ENCODE assay signal across 8 cellular contexts in genomic region chr15:39171944-39172368, GRCh38.
DNase-seq lines count a peak whose midpoint lies in the region; ATAC-seq lines count a peak whose summit lies in the region.

No MANE protein-coding gene starts in this region.

- H3K27ac Mint-ChIP-seq in activated naive CD4-positive, alpha-beta T cell treated with anti-CD3 and anti-CD28 coated beads, Interleukin-2, amount 10 ng/mL, durations not matched to agents 7 days and 5 days, result no peak overlapping the region
- no peak overlapping the region for H3K27ac Mint-ChIP-seq in activated CD4-positive, alpha-beta memory T cell treated with anti-CD3 and anti-CD28 coated beads for 36 hours

- no peaks in the 10 kb centered on the region for H3K27me3 ChIP-seq in trophoblast cell (ENCODE audit: insufficient read depth, low read length)

- peaks cover 8% of the 10 kb centered on the region for H3K79me1 ChIP-seq in trophoblast cell (ENCODE audit: low read length)

- H3K4me1 Mint-ChIP-seq in activated naive CD4-positive, alpha-beta T cell treated with anti-CD3 and anti-CD28 coated beads, Interleukin-2, amount 10 ng/mL, durations not matched to agents 7 days and 5 days, result no peaks in the 10 kb centered on the region
- no peaks in the 10 kb centered on the region for H3K4me1 Mint-ChIP-seq in activated CD4-positive, alpha-beta memory T cell treated with anti-CD3 and anti-CD28 coated beads for 36 hours (ENCODE audit: low read depth)

- H2BK12ac ChIP-seq in trophoblast cell (ENCODE audit: low read length), result peak overlapping the region; percentile 19

- H3K36me3 ChIP-seq in trophoblast cell (ENCODE audit: control insufficient read depth in 1 of 2, insufficient read depth in 2 of 2, low read length in 2 of 2), result no peaks in the 10 kb centered on the region

- no peak overlapping the region for H2AFZ ChIP-seq in trophoblast cell (ENCODE audit: insufficient read depth, low read length, poor library complexity)

- ATAC-seq in GM18858 (IDR thresholded peaks at IDR 0.05; ENCODE audit: unreplicated experiment), result no peak
- no peak for ATAC-seq in GM18520 (IDR thresholded peaks at IDR 0.05; ENCODE audit: unreplicated experiment)

- H3K23ac ChIP-seq in trophoblast cell (ENCODE audit: low read length), result no peak overlapping the region

- no peak overlapping the region for H3K4me3 Mint-ChIP-seq in activated naive CD4-positive, alpha-beta T cell treated with anti-CD3 and anti-CD28 coated beads, Interleukin-2, amount 10 ng/mL, durations not matched to agents 7 days and 5 days
- no peak overlapping the region for H3K4me3 Mint-ChIP-seq in activated CD4-positive, alpha-beta memory T cell treated with anti-CD3 and anti-CD28 coated beads for 36 hours

- no peak overlapping the region for H3K4me3 ChIP-seq in trophoblast cell (ENCODE audit: low read depth, low read length)

- peak; percentile 22 for DNase-seq in activated naive CD4-positive, alpha-beta T cell treated with anti-CD3 and anti-CD28 coated beads, Interleukin-2, amount 50 U/mL, for 16 hours
- DNase-seq in activated naive CD4-positive, alpha-beta T cell treated with anti-CD3 and anti-CD28 coated beads, Interleukin-2, amount 10 ng/mL, durations not matched to agents 7 days and 5 days, result no peak
- DNase-seq in NCI-H2107 treated with DMSO at 0.1 percent for 48 hours (lab: John Stamatoyannopoulos, UW; ENCODE audit: unreplicated experiment), result peak; percentile 76
- peak; percentile 48 for DNase-seq in activated CD4-positive, alpha-beta memory T cell treated with anti-CD3 and anti-CD28 coated beads for 36 hours
- peak; percentile 66 for DNase-seq in globus pallidus (ENCODE audit: low spot score)
- DNase-seq in trophoblast cell, result peak; percentile 65 to 79

- H2BK5ac ChIP-seq in trophoblast cell (ENCODE audit: low read depth, low read length, poor library complexity), result peak overlapping the region; percentile 21

- H3K4me1 ChIP-seq in trophoblast cell (ENCODE audit: control insufficient read depth in 1 of 2, insufficient read depth in 2 of 2, low read length in 2 of 2), result peaks cover 11% of the 10 kb centered on the region in 2 experiments

- H3K79me2 ChIP-seq in trophoblast cell (ENCODE audit: control insufficient read depth, insufficient read depth, low read length, poor library complexity), result no peaks in the 10 kb centered on the region

- no peak overlapping the region for H4K12ac ChIP-seq in trophoblast cell (ENCODE audit: low read depth, low read length)

- H3K36me3 Mint-ChIP-seq in activated naive CD4-positive, alpha-beta T cell treated with anti-CD3 and anti-CD28 coated beads, Interleukin-2, amount 10 ng/mL, durations not matched to agents 7 days and 5 days, result no peaks in the 10 kb centered on the region
- H3K36me3 Mint-ChIP-seq in activated CD4-positive, alpha-beta memory T cell treated with anti-CD3 and anti-CD28 coated beads for 36 hours, result no peaks in the 10 kb centered on the region

- peak overlapping the region; percentile 45 for H4K91ac ChIP-seq in trophoblast cell (ENCODE audit: low read depth, low read length)

- CTCF ChIA-PET in activated naive CD4-positive, alpha-beta T cell treated with anti-CD3 and anti-CD28 coated beads, Interleukin-2, amount 10 ng/mL, durations not matched to agents 7 days and 5 days (lab: Charles Lee), result interaction anchor here (0.9 to 2.0 kb wide), 5 partner anchors 407 to 697 kb away, joined by 3 to 8 read pairs (median 4); partner anchors contain the start of gene THBS1
- CTCF ChIA-PET in activated CD4-positive, alpha-beta memory T cell treated with anti-CD3 and anti-CD28 coated beads for 36 hours (lab: Charles Lee), result interaction anchor here (0.7 to 2.0 kb wide), 8 partner anchors 10 to 585 kb away, joined by 3 to 15 read pairs (median 3); partner anchors contain the start of gene THBS1

- H3K14ac ChIP-seq in trophoblast cell (ENCODE audit: low read length), result no peak overlapping the region

- no peak overlapping the region for H3K18ac ChIP-seq in trophoblast cell (ENCODE audit: low read length)

- H3K9ac ChIP-seq in trophoblast cell (ENCODE audit: low read length), result no peak overlapping the region

- no peak overlapping the region for H2AK5ac ChIP-seq in trophoblast cell (ENCODE audit: low read length)

- no CpG with 5 or more reads among the region's 3 CpGs for WGBS in trophoblast cell (ENCODE audit: extremely low coverage, insufficient coverage, insufficient read length)

- H3K27ac ChIP-seq in trophoblast cell (ENCODE audit: low read depth, low read length), result peak overlapping the region; percentile 62

- POLR2A ChIA-PET in activated CD4-positive, alpha-beta memory T cell treated with anti-CD3 and anti-CD28 coated beads for 36 hours (lab: Charles Lee), result no interaction called here

- peaks cover 11% of the 10 kb centered on the region for H3K27me3 Mint-ChIP-seq in activated naive CD4-positive, alpha-beta T cell treated with anti-CD3 and anti-CD28 coated beads, Interleukin-2, amount 10 ng/mL, durations not matched to agents 7 days and 5 days
- peaks cover 19% of the 10 kb centered on the region for H3K27me3 Mint-ChIP-seq in activated CD4-positive, alpha-beta memory T cell treated with anti-CD3 and anti-CD28 coated beads for 36 hours

- peak overlapping the region; percentile 43 for H2BK120ac ChIP-seq in trophoblast cell (ENCODE audit: insufficient read depth, low read length, poor library complexity)

- H4K8ac ChIP-seq in trophoblast cell (ENCODE audit: low read depth, low read length), result no peak overlapping the region

- H3K4ac ChIP-seq in trophoblast cell (ENCODE audit: low read depth, low read length), result no peak overlapping the region

- no peak overlapping the region for H3K4me2 ChIP-seq in trophoblast cell (ENCODE audit: low read length)

- no peaks in the 10 kb centered on the region for H3K9me3 Mint-ChIP-seq in activated naive CD4-positive, alpha-beta T cell treated with anti-CD3 and anti-CD28 coated beads, Interleukin-2, amount 10 ng/mL, durations not matched to agents 7 days and 5 days
- no peaks in the 10 kb centered on the region for H3K9me3 Mint-ChIP-seq in activated CD4-positive, alpha-beta memory T cell treated with anti-CD3 and anti-CD28 coated beads for 36 hours

- intact Hi-C loops in activated CD4-positive, alpha-beta memory T cell treated with anti-CD3 and anti-CD28 coated beads for 36 hours (cut with micrococcal nuclease), result loop anchor here (1.0 kb wide), 1 partner anchor 408 kb away; no protein-coding TSS in a partner anchor

- H3K9me3 ChIP-seq in trophoblast cell (ENCODE audit: insufficient read depth, low read depth, low read length), result no peaks in the 10 kb centered on the region
